Comparison of ENCODE assay signal across 11 cellular contexts in the genomic region with DNA sequence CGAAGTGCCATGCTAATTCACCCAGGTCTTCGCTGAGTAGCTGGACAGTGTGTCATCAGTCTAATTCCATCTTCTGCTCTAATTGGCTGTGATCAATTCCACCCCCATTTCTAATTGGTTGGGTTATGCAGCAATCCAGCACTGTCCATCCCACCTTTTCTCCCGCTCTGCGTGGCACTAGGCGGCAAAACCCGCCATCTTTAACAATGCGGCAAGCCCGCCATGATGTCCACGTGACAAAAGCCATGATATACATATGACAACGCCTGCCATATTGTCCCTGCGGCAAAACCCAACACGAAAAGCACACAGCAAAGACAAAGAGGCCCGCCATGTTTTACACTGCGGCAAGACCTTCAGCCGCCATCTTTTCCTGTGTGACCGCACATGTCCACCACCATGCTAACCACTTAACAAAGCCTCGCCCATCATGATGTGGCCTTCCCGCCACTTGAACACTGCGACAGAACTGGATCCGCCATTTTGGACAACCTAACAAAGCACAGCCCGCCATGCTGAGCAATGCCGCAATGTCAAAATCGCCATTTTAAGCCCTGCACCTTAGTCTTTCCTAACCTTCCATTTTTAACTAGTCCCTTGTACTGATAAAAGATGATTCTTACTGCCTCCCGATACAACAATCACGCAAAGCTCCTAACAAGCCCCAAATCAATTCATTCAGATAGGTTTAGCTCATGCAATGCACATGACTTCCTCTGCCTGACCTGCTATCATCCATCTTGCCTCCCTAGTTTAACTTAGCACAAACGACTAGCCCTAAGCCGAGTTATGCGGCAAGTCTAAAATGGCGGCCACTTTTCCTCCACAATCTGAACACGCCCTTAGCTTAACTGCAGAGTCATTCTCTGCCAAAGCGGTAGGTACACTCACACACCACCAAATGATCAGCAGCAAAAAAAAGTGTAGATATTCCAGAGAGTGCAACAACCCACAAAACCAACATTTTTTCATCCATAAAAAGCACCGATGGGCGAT. TPM values are rescaled to one million over a fixed set of nuclear protein-coding genes. Genes with fewer than 3 reads are reported as not detected.
A peak's percentile ranks its signal among the peaks of the same experiment; 100 is the strongest.
DNase-seq lines count a peak whose midpoint lies in the region.
"Had no signal": no experiment of that assay in that cellular context is flagged by ENCODE, and none has a peak within 500 bp of the region (broad histone marks: within the 10 kb centered on the region; RNA-seq: fewer than 3 reads in every experiment).

No MANE protein-coding gene starts in this region.

- no peak overlapping the region for H3K4me3 Mint-ChIP-seq in T-helper 2 cell treated with Interferon-gamma antibody and Interleukin-4, amounts not matched to agents 5 μg/mL and 100 μg/mL, for 36 hours

- H4K5ac ChIP-seq in mesendoderm (ENCODE audit: low read length): no peak overlapping the region

- no peak overlapping the region for H2BK5ac ChIP-seq in mesendoderm (ENCODE audit: low read length)

- no peak overlapping the region for H3K4ac ChIP-seq in mesendoderm (ENCODE audit: low read depth, low read length)

- H3K79me1 ChIP-seq in mesendoderm (ENCODE audit: low read length): no peaks in the 10 kb centered on the region

- H2AK5ac ChIP-seq in mesendoderm (ENCODE audit: low read length): no peak overlapping the region

- no peak overlapping the region for H3K23ac ChIP-seq in mesendoderm (ENCODE audit: low read length)

- H3K4me1 ChIP-seq in effector memory CD4-positive, alpha-beta T cell (ENCODE audit: control insufficient read depth, insufficient read depth, low read length, poor library complexity, severe bottlenecking): no peaks in the 10 kb centered on the region
- H3K4me1 ChIP-seq in stomach smooth muscle (ENCODE audit: control insufficient read depth, insufficient read depth, low read length) (peaks cover 2% of the 10 kb centered on the region), mesendoderm (ENCODE audit: control insufficient read depth, low read depth, low read length) (no peaks in the 10 kb centered on the region)

- no peak overlapping the region for H4K8ac ChIP-seq in mesendoderm (ENCODE audit: low read depth, low read length)

- peak overlapping the region in 1 of 2 donors; percentile 69 for H3K9ac ChIP-seq in stomach smooth muscle (ENCODE audit: low read length in 2 of 2)
- H3K9ac ChIP-seq in mesendoderm (ENCODE audit: low read length): no peak overlapping the region

- H2BK120ac ChIP-seq in mesendoderm (ENCODE audit: low read depth, low read length): no peak overlapping the region

- WGBS in mesendoderm (ENCODE audit: extremely low coverage, insufficient coverage, low lambda C conversion rate): no CpG with 5 or more reads among the region's 33 CpGs

- DNase-seq in SIG-M5 treated with dmso at 0.1 percent for 504 hours (lab: John Stamatoyannopoulos, UW; ENCODE audit: unreplicated experiment): peak; percentile 59
- no peak for DNase-seq in SIG-M5 (lab: John Stamatoyannopoulos, UW)
- DNase-seq in NCI-H1417 (lab: John Stamatoyannopoulos, UW): peak; percentile 81 to 98 (median 93)
- peak in 1 of 3 donors; percentile 76 for DNase-seq in effector memory CD4-positive, alpha-beta T cell
- no peak for DNase-seq in mesendoderm
- no peak for DNase-seq in stimulated activated CD4-positive, alpha-beta T cell treated with anti-CD3 and anti-CD28 coated beads, Interleukin-4, amount 100 ng/mL, for 4 hours
- no peak for DNase-seq in T-helper 2 cell treated with Interferon-gamma antibody and Interleukin-4, amounts not matched to agents 5 μg/mL and 100 μg/mL, for 36 hours (ENCODE audit: low spot score)
- DNase-seq: NCI-H446 treated with DMSO at 0.1 percent for 48 hours had no signal

- H3K4me3 ChIP-seq in effector memory CD4-positive, alpha-beta T cell (ENCODE audit: insufficient read depth, low read depth, low read length, poor library complexity, severe bottlenecking): peak overlapping the region; percentile 54
- H3K4me3 ChIP-seq in stomach smooth muscle (ENCODE audit: low read length in 2 of 2) (peak overlapping the region in 1 of 2 donors; percentile 89), mesendoderm (ENCODE audit: low read length) (no peak overlapping the region)

- no peak overlapping the region for H2BK15ac ChIP-seq in mesendoderm (replicated peaks; ENCODE audit: low read depth)

- H3K27me3 ChIP-seq in effector memory CD4-positive, alpha-beta T cell (replicated peaks; ENCODE audit: control insufficient read depth, insufficient read depth, low read length, poor library complexity, severe bottlenecking): no peaks in the 10 kb centered on the region
- H3K27me3 ChIP-seq in stomach smooth muscle (ENCODE audit: control insufficient read depth in 1 of 2, insufficient read depth in 2 of 2, low read length in 2 of 2) (no peaks in the 10 kb centered on the region), mesendoderm (ENCODE audit: insufficient read depth, low read length, poor library complexity) (no peaks in the 10 kb centered on the region)

- no peaks in the 10 kb centered on the region for H3K27me3 Mint-ChIP-seq in T-helper 2 cell treated with Interferon-gamma antibody and Interleukin-4, amounts not matched to agents 5 μg/mL and 100 μg/mL, for 36 hours (ENCODE audit: low read depth)

- H3K36me3 Mint-ChIP-seq in T-helper 2 cell treated with Interferon-gamma antibody and Interleukin-4, amounts not matched to agents 5 μg/mL and 100 μg/mL, for 36 hours (ENCODE audit: low read depth): no peaks in the 10 kb centered on the region

- H3K4me1 Mint-ChIP-seq in T-helper 2 cell treated with Interferon-gamma antibody and Interleukin-4, amounts not matched to agents 5 μg/mL and 100 μg/mL, for 36 hours (ENCODE audit: low read depth): no peaks in the 10 kb centered on the region

- no peaks in the 10 kb centered on the region for H3K9me3 ChIP-seq in effector memory CD4-positive, alpha-beta T cell (ENCODE audit: control insufficient read depth, low read length)
- H3K9me3 ChIP-seq in stomach smooth muscle (ENCODE audit: control insufficient read depth in 2 of 2, low read length in 2 of 2): no peaks in the 10 kb centered on the region

- no peak overlapping the region for H3K27ac Mint-ChIP-seq in T-helper 2 cell treated with Interferon-gamma antibody and Interleukin-4, amounts not matched to agents 5 μg/mL and 100 μg/mL, for 36 hours

- H3K56ac ChIP-seq in mesendoderm (ENCODE audit: low read length): no peak overlapping the region

- peak overlapping the region; percentile 49 for H3K27ac ChIP-seq in effector memory CD4-positive, alpha-beta T cell (ENCODE audit: insufficient read depth, low read length, poor library complexity, severe bottlenecking)
- H3K27ac ChIP-seq in stomach smooth muscle (ENCODE audit: low read length) (peak overlapping the region; percentile 83), mesendoderm (ENCODE audit: low read depth, low read length) (no peak overlapping the region)
- H3K27ac ChIP-seq: 22Rv1, epithelial cell of prostate had no signal

- H3K36me3 ChIP-seq in effector memory CD4-positive, alpha-beta T cell (ENCODE audit: control insufficient read depth, insufficient read depth, low read length): no peaks in the 10 kb centered on the region
- no peaks in the 10 kb centered on the region for H3K36me3 ChIP-seq in stomach smooth muscle (ENCODE audit: control insufficient read depth in 2 of 2, insufficient read depth in 2 of 2, low read length in 2 of 2)
- no peaks in the 10 kb centered on the region for H3K36me3 ChIP-seq in mesendoderm (ENCODE audit: control insufficient read depth, insufficient read depth, low read length)

- no peak overlapping the region for H3K4me2 ChIP-seq in mesendoderm (ENCODE audit: low read length)

- no peaks in the 10 kb centered on the region for H3K79me2 ChIP-seq in mesendoderm (ENCODE audit: control insufficient read depth, insufficient read depth, low read length)

- no peaks in the 10 kb centered on the region for H3K9me3 Mint-ChIP-seq in T-helper 2 cell treated with Interferon-gamma antibody and Interleukin-4, amounts not matched to agents 5 μg/mL and 100 μg/mL, for 36 hours

- H3K18ac ChIP-seq in mesendoderm (ENCODE audit: low read length): no peak overlapping the region

RNA-seq across cellular contexts. Expression of a gene that starts 1.2 kb away (rescaled TPM):
- polyA plus RNA-seq in mesendoderm (2013, experiment 1 of 2): 0.01 TPM
- 0.04 TPM for polyA plus RNA-seq in mesendoderm (2013, experiment 2 of 2)

Comparison
In these comparisons a context has a peak if more than half of its experiments do, and no peak if none do; other contexts are left out.
1. DNase-seq: peak in SIG-M5 treated with dmso at 0.1 percent for 504 hours (single experiment) and NCI-H1417 (3 of 3); none in SIG-M5 (single experiment), mesendoderm (single experiment), stimulated activated CD4-positive, alpha-beta T cell treated with anti-CD3 and anti-CD28 coated beads, Interleukin-4, amount 100 ng/mL, for 4 hours (0 of 2) and T-helper 2 cell treated with Interferon-gamma antibody and Interleukin-4, amounts not matched to agents 5 μg/mL and 100 μg/mL, for 36 hours (single experiment).